In genomic region chr5:85140471-85140870, GRCh38 we compare ENCODE assay signal across 31 cellular contexts.
"Had no signal": no experiment of that assay in that cellular context is flagged by ENCODE, and none has a peak within 500 bp of the region (broad histone marks: within the 10 kb centered on the region; RNA-seq: fewer than 3 reads in every experiment).

No MANE protein-coding gene starts in this region.

- H3K4me3 ChIP-seq: esophagus squamous epithelium, gastrocnemius medialis, heart left ventricle had no signal

- DNase-seq: activated CD4-positive, alpha-beta memory T cell treated with anti-CD3 and anti-CD28 coated beads for 36 hours; activated CD4-positive, alpha-beta T cell treated with anti-CD3 and anti-CD28 coated beads for 36 hours; activated CD4-positive, alpha-beta T cell treated with anti-CD3 and anti-CD28 coated beads, Interleukin-2, amount 10 ng/mL, durations not matched to agents 24 days and 14 days; activated CD4-positive, CD25-positive, alpha-beta regulatory T cell; activated CD4-positive, CD25-positive, alpha-beta regulatory T cell treated with anti-CD3 and anti-CD28 coated beads, Interleukin-2, amount 50 U/mL, for 72 hours; activated CD8-positive, alpha-beta memory T cell treated with anti-CD3 and anti-CD28 coated beads, Interleukin-2, amount 10 ng/mL, durations not matched to agents 7 days and 5 days; activated CD8-positive, alpha-beta memory T cell treated with anti-CD3 and anti-CD28 coated beads, Interleukin-2, amount 50 U/mL, for 4 hours; activated CD8-positive, alpha-beta T cell treated with anti-CD3 and anti-CD28 coated beads, Interleukin-2, amount 10 ng/mL, durations not matched to agents 7 days and 5 days; activated effector memory CD4-positive, alpha-beta T cell treated with anti-CD3 and anti-CD28 coated beads, Interleukin-2, amount 50 U/mL, for 16 hours; activated naive CD4-positive, alpha-beta T cell treated with anti-CD3 and anti-CD28 coated beads for 36 hours; activated naive CD8-positive, alpha-beta T cell treated with anti-CD3 and anti-CD28 coated beads for 36 hours; activated naive CD8-positive, alpha-beta T cell treated with anti-CD3 and anti-CD28 coated beads, Interleukin-2, amount 50 U/mL, for 24 hours; activated T-cell treated with anti-CD3 and anti-CD28 coated beads, Interleukin-2, amount 50 U/mL, for 1 hour; activated T-cell treated with anti-CD3 and anti-CD28 coated beads, Interleukin-2, amount 50 U/mL, for 48 hours; amniotic stem cell; anterior cingulate cortex; brain microvascular endothelial cell; caudate nucleus; cortex of kidney; dermis blood vessel endothelial cell; effector CD4-positive, alpha-beta T cell; effector memory CD8-positive, alpha-beta T cell; esophagus squamous epithelium; foreskin keratinocyte; gastrocnemius medialis; glutamatergic neuron; heart left ventricle; T-helper 2 cell had no signal

- H3K9me3 ChIP-seq: esophagus squamous epithelium, gastrocnemius medialis, heart left ventricle had no signal

- H3K4me1 ChIP-seq: esophagus squamous epithelium, foreskin keratinocyte, gastrocnemius medialis, heart left ventricle had no signal

- FAIRE-seq: astrocyte, colon had no signal

- H3K27me3 ChIP-seq: brain microvascular endothelial cell, esophagus squamous epithelium, foreskin keratinocyte, gastrocnemius medialis, heart left ventricle had no signal

- H3K36me3 ChIP-seq: brain microvascular endothelial cell, esophagus squamous epithelium, gastrocnemius medialis, heart left ventricle had no signal

- H3K27ac ChIP-seq: brain microvascular endothelial cell, epithelial cell of prostate, esophagus squamous epithelium, foreskin keratinocyte, gastrocnemius medialis, heart left ventricle had no signal
